8 cellular contexts compared by ENCODE assay signal in the genomic region with DNA sequence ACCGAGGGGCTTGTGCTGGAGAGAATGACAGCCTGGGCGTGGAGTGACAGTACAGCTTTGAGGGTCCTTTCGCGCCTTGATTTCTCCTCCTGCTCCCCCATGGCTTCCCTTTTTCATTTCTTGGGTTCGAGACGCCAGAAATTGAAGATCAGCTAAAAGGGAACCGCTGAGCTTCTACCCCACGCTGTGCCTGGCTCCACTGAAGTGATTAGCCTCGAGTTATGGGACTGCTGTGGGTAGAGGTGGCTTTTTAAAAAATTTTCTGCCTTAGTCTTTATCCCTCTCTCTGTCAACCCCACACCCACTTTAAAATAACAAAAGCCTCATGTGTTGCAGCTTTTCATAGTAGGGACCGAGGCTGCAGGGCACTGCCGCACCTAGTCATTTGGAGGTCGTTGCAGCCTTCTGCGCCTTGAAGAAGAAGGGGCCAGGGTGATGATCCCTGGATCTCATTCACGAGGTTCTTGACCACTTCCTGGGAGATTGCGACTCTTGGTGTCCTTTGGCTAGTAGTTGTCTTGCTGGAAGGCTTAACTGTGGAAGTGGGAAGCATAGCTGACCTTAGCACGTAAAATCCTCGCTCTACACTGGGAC. TPM values are rescaled to one million over a fixed set of nuclear protein-coding genes. Genes with fewer than 3 reads are reported as not detected.
DNase-seq lines count a peak whose midpoint lies in the region; ATAC-seq lines count a peak whose summit lies in the region.

No MANE protein-coding gene starts in this region.

- H3K4me1 ChIP-seq in BLaER1 treated with 17β-estradiol and CSF1 and Interleukin-3, amounts not matched to agents 10 nM and 100 nM: peaks cover 22 to 51% (median 38%) of the 10 kb centered on the region in 10 experiments
- H3K4me1 ChIP-seq in endocrine pancreas (ENCODE audit: control insufficient read depth, insufficient read depth, low read length) (peaks cover 33% of the 10 kb centered on the region), muscle layer of colon (ENCODE audit: insufficient read depth, low read length) (peaks cover 25% of the 10 kb centered on the region)

- H3K27ac ChIP-seq in BLaER1 treated with 17β-estradiol and CSF1 and Interleukin-3, amounts not matched to agents 10 nM and 100 nM: peak overlapping the region; percentile 92 to 99 (median 97)
- peak overlapping the region; percentile 95 for H3K27ac ChIP-seq in muscle layer of colon (ENCODE audit: low read depth, low read length)

- peak overlapping the region; percentile 78 to 94 (median 89) for H3K4me2 ChIP-seq in BLaER1 treated with 17β-estradiol and CSF1 and Interleukin-3, amounts not matched to agents 10 nM and 100 nM

- in situ Hi-C loops in KBM-7 (cut with MboI; ENCODE audit: low pct_unique_long_range_greater_than_20kb, low sequenced_read_pairs): no loop called here

- H3K9ac ChIP-seq in BLaER1 treated with 17β-estradiol and CSF1 and Interleukin-3, amounts not matched to agents 10 nM and 100 nM: peak overlapping the region; percentile 87 to 97 (median 94)
- H3K9ac ChIP-seq in endocrine pancreas (ENCODE audit: control insufficient read depth, insufficient read depth, low read length) (peak overlapping the region; percentile 62), muscle layer of colon (ENCODE audit: low read length) (peak overlapping the region; percentile 81)

- peaks cover 5 to 37% (median 20%) of the 10 kb centered on the region in 11 experiments; a peak in 15 of 22 replicates for H3K36me3 ChIP-seq in BLaER1 treated with 17β-estradiol and CSF1 and Interleukin-3, amounts not matched to agents 10 nM and 100 nM
- H3K36me3 ChIP-seq in endocrine pancreas (ENCODE audit: control insufficient read depth, insufficient read depth, low read length) (no peaks in the 10 kb centered on the region), muscle layer of colon (ENCODE audit: insufficient read depth, low read length) (no peaks in the 10 kb centered on the region)

- no peaks in the 10 kb centered on the region for H3K27me3 ChIP-seq in BLaER1 treated with 17β-estradiol and CSF1 and Interleukin-3, amounts not matched to agents 10 nM and 100 nM
- H3K27me3 ChIP-seq in endocrine pancreas (ENCODE audit: control insufficient read depth, insufficient read depth, low read length): no peaks in the 10 kb centered on the region
- no peaks in the 10 kb centered on the region for H3K27me3 ChIP-seq in muscle layer of colon (ENCODE audit: control insufficient read depth in 1 of 2, insufficient read depth in 2 of 2, low read length in 2 of 2)

- peaks cover 0 to 41% (median 14%) of the 10 kb centered on the region in 11 experiments; a peak in 7 of 22 replicates for H4K20me1 ChIP-seq in BLaER1 treated with 17β-estradiol and CSF1 and Interleukin-3, amounts not matched to agents 10 nM and 100 nM

- peak; percentile 0 for ATAC-seq in GM21737 (IDR thresholded peaks at IDR 0.05; ENCODE audit: unreplicated experiment)

- no peaks in the 10 kb centered on the region for H3K9me3 ChIP-seq in BLaER1 treated with 17β-estradiol and CSF1 and Interleukin-3, amounts not matched to agents 10 nM and 100 nM (replicated peaks in 1 of 11)
- H3K9me3 ChIP-seq in endocrine pancreas (ENCODE audit: control insufficient read depth, low read length) (no peaks in the 10 kb centered on the region), muscle layer of colon (ENCODE audit: low read length) (no peaks in the 10 kb centered on the region)

- DNase-seq in SK-N-DZ (ENCODE audit: low spot score) (peak; percentile 16), COR-L47 (lab: John Stamatoyannopoulos, UW) (no peak), KBM-7 (no peak), inferior parietal cortex (ENCODE audit: extremely low spot score) (no peak)

- peak overlapping the region; percentile 68 to 94 (median 86) for H3K4me3 ChIP-seq in BLaER1 treated with 17β-estradiol and CSF1 and Interleukin-3, amounts not matched to agents 10 nM and 100 nM
- H3K4me3 ChIP-seq in endocrine pancreas (ENCODE audit: control insufficient read depth, insufficient read depth, low read length) (peak overlapping the region; percentile 100), muscle layer of colon (ENCODE audit: low read depth in 1 of 2, low read length in 2 of 2) (peak overlapping the region; percentile 86 to 93)

RNA-seq across cellular contexts. Expression of a gene that starts 0.6 kb away (rescaled TPM):
- 63.3 and 64.4 TPM in 2 replicates for polyA plus RNA-seq in SK-N-DZ (2014; cell fraction: cytosol; rRNA removed)
- 65.6 and 70.2 TPM in 2 replicates for polyA plus RNA-seq in SK-N-DZ (2014; cell fraction: nucleus; rRNA removed)

RNA-seq across cellular contexts. Expression of a gene that starts 0.8 kb away (rescaled TPM):
- polyA plus RNA-seq in SK-N-DZ (2014; cell fraction: cytosol; rRNA removed): 9.5 and 12.8 TPM in 2 replicates
- 8.4 and 10.5 TPM in 2 replicates for polyA plus RNA-seq in SK-N-DZ (2014; cell fraction: nucleus; rRNA removed)
